In the genomic region with DNA sequence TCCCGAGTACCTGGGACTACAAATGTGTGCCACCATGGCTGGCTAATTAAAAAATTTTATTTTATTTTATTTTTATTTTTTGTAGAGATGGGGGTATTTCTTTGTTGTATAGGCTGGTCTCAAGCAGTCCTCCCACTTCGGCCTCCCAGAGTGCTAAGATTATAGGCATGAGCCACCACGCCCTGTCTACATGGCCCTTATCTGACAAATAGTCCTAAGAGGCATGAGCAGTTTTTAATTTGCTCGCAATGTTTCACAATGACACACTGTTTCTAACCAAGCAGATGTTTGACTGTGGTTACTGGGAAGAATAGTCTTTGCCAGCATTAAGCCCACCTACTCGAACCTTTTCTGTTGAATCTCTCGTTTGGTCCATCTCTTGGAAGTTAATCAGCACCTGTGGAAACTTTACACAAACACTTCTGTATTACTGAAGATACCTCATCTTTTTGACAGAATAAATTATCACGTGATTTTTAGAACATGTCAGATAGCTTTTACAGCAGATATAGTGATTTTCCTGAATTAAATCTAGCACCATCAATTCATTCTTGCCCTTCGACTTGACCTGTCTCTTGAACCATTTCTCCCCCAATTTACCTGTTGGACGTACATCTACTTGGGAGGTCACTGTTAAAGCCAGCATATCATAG, we compare ENCODE assay signal across 22 cellular contexts.
"Had no signal": no experiment of that assay in that cellular context is flagged by ENCODE, and none has a peak within 500 bp of the region (broad histone marks: within the 10 kb centered on the region; RNA-seq: fewer than 3 reads in every experiment).

No MANE protein-coding gene starts in this region.

- H3K27ac ChIP-seq: epithelial cell of prostate, foreskin keratinocyte, left ventricle myocardium inferior, pancreas, tibial artery had no signal

- H3K36me3 Mint-ChIP-seq: immature natural killer cell had no signal

- H3K4me3 Mint-ChIP-seq: dendritic cell treated with granulocyte-macrophage colony-stimulating factor and Interleukin-4, amounts not matched to agents 40 ng/mL and 50 ng/mL, for 4 days; effector memory CD8-positive, alpha-beta T cell; immature natural killer cell; naive B cell; nephron; stimulated activated memory B cell treated with anti-CD40 and anti-IgM and Interleukin-4, amounts not matched to agents 10 μg/mL and 1 μg/mL and 100 μg/mL, for 72 hours; stimulated activated naive CD8-positive, alpha-beta T cell treated with anti-CD3 and anti-CD28 coated beads, Interleukin-15, Interleukin-2, amounts not matched to agents 100 ng/mL and 50 ng/mL, for 24 hours had no signal

- H3K27me3 Mint-ChIP-seq: dendritic cell treated with granulocyte-macrophage colony-stimulating factor and Interleukin-4, amounts not matched to agents 40 ng/mL and 50 ng/mL, for 4 days; effector memory CD8-positive, alpha-beta T cell; naive B cell; progenitor cell of endocrine pancreas; stimulated activated memory B cell treated with anti-CD40 and anti-IgM and Interleukin-4, amounts not matched to agents 10 μg/mL and 1 μg/mL and 100 μg/mL, for 72 hours; stimulated activated naive CD8-positive, alpha-beta T cell treated with anti-CD3 and anti-CD28 coated beads, Interleukin-15, Interleukin-2, amounts not matched to agents 100 ng/mL and 50 ng/mL, for 24 hours had no signal

- H3K9me3 ChIP-seq: left ventricle myocardium inferior, pancreas, tibial artery had no signal

- H3K4me3 ChIP-seq: left ventricle myocardium inferior, lung, pancreas, tibial artery had no signal

- H3K27ac Mint-ChIP-seq: dendritic cell treated with granulocyte-macrophage colony-stimulating factor and Interleukin-4, amounts not matched to agents 40 ng/mL and 50 ng/mL, for 4 days; effector memory CD8-positive, alpha-beta T cell; immature natural killer cell; nephron; progenitor cell of endocrine pancreas; stimulated activated memory B cell treated with anti-CD40 and anti-IgM and Interleukin-4, amounts not matched to agents 10 μg/mL and 1 μg/mL and 100 μg/mL, for 72 hours; stimulated activated naive CD8-positive, alpha-beta T cell treated with anti-CD3 and anti-CD28 coated beads, Interleukin-15, Interleukin-2, amounts not matched to agents 100 ng/mL and 50 ng/mL, for 24 hours had no signal

- H3K9me3 Mint-ChIP-seq: dendritic cell treated with granulocyte-macrophage colony-stimulating factor and Interleukin-4, amounts not matched to agents 40 ng/mL and 50 ng/mL, for 4 days; effector memory CD8-positive, alpha-beta T cell; immature natural killer cell; nephron; stimulated activated memory B cell treated with anti-CD40 and anti-IgM and Interleukin-4, amounts not matched to agents 10 μg/mL and 1 μg/mL and 100 μg/mL, for 72 hours; stimulated activated naive CD8-positive, alpha-beta T cell treated with anti-CD3 and anti-CD28 coated beads, Interleukin-15, Interleukin-2, amounts not matched to agents 100 ng/mL and 50 ng/mL, for 24 hours had no signal

- FAIRE-seq: colon, keratinocyte, pancreas had no signal

- H3K4me1 ChIP-seq: foreskin keratinocyte had no signal

- H3K36me3 ChIP-seq: left ventricle myocardium inferior, pancreas, tibial artery had no signal

- ATAC-seq: effector memory CD8-positive, alpha-beta T cell; foreskin keratinocyte; pancreas; right cardiac atrium; stimulated activated memory B cell treated with anti-CD40 and anti-IgM and Interleukin-4, amounts not matched to agents 10 μg/mL and 1 μg/mL and 100 μg/mL, for 72 hours had no signal

- DNase-seq: effector memory CD8-positive, alpha-beta T cell; foreskin keratinocyte; immature natural killer cell; left ventricle myocardium inferior; mesenchymal stem cell; midbrain; naive B cell; occipital lobe; pancreas; right cardiac atrium; stimulated activated CD4-positive, alpha-beta T cell treated with anti-CD3 and anti-CD28 coated beads, Interleukin-1b, Interleukin-23, amount 100 ng/mL, for 48 hours; stimulated activated CD4-positive, alpha-beta T cell treated with anti-CD3 and anti-CD28 coated beads, Interleukin-4, amount 100 ng/mL, for 24 hours; tibial artery had no signal

- H3K27me3 ChIP-seq: foreskin keratinocyte, pancreas, tibial artery had no signal
